11 cellular contexts compared by ENCODE assay signal in the genomic region with DNA sequence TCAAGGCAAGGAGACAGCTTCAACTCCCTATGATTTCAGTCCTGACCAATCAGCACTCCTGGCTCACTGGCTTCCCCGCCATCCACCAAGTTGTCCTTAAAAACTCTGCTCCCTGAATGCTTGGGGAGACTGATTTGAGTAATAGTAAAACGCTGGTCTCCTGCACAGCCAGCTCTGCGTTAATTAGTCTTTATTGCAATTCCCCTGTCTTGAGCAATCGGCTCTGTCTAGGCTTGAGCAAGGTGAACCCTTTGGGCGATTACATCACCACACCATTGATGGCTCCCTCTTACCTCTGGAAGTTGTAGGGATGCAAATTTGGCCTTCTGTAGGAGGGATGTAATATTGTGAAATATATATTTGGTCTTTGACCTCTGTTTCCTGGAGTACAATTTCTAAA. TPM values are rescaled to one million over a fixed set of nuclear protein-coding genes. Genes with fewer than 3 reads are reported as not detected.
DNase-seq lines count a peak whose midpoint lies in the region; ATAC-seq and TF ChIP-seq lines count a peak whose summit lies in the region.
"Had no signal": no experiment of that assay in that cellular context is flagged by ENCODE, and none has a peak within 500 bp of the region (broad histone marks: within the 10 kb centered on the region; RNA-seq: fewer than 3 reads in every experiment).

No MANE protein-coding gene starts in this region.

- H3K9me3 Mint-ChIP-seq in MCF 10A (ENCODE audit: unreplicated experiment), result no peaks in the 10 kb centered on the region

- H3K27me3 Mint-ChIP-seq in MCF 10A (ENCODE audit: insufficient read depth, unreplicated experiment), result no peaks in the 10 kb centered on the region

- H3K9me3 ChIP-seq in breast epithelium (no peaks in the 10 kb centered on the region), OCI-LY7 (ENCODE audit: low read length) (no peaks in the 10 kb centered on the region), esophagus (ENCODE audit: control insufficient read depth in 2 of 2, insufficient read depth in 1 of 2, low read depth in 1 of 2, low read length in 1 of 2) (no peaks in the 10 kb centered on the region), upper lobe of right lung (no peaks in the 10 kb centered on the region)
- H3K9me3 ChIP-seq: SK-N-SH had no signal

- H3K4me3 ChIP-seq in breast epithelium (no peak overlapping the region), OCI-LY7 (ENCODE audit: low read depth, low read length, poor library complexity, severe bottlenecking) (peak overlapping the region; percentile 79), esophagus (ENCODE audit: low read depth in 1 of 2, low read length in 2 of 2) (no peak overlapping the region), upper lobe of right lung (no peak overlapping the region)

- peaks cover 60% of the 10 kb centered on the region for H3K79me2 ChIP-seq in OCI-LY7 (ENCODE audit: insufficient read depth, low read depth, low read length)

- H2AFZ ChIP-seq in OCI-LY7 (ENCODE audit: low read length), result no peak overlapping the region

- H3K27ac ChIP-seq in breast epithelium (peak overlapping the region in 1 of 2 donors; percentile 83), OCI-LY7 (ENCODE audit: low read depth, low read length, poor library complexity, severe bottlenecking) (peak overlapping the region; percentile 90), esophagus (ENCODE audit: low read depth in 2 of 2, low read length in 1 of 2) (peak overlapping the region; percentile 26 to 77), upper lobe of right lung (no peak overlapping the region), caudate nucleus (ENCODE audit: low read depth, low read length) (no peak overlapping the region)

- no peak for TF ChIP-seq CTCF in MCF 10A (IDR thresholded peaks at IDR 0.05; ENCODE audit: unreplicated experiment)
- no peak for TF ChIP-seq CTCF in breast epithelium (IDR thresholded peaks at IDR 0.05)
- no peak for TF ChIP-seq CTCF in OCI-LY7 (conservative IDR thresholded peaks at IDR 0.05; ENCODE audit: low read length)
- no peak for TF ChIP-seq CTCF in upper lobe of right lung (IDR thresholded peaks at IDR 0.05)

- H3K4me1 Mint-ChIP-seq in MCF 10A (ENCODE audit: insufficient read depth, unreplicated experiment), result peaks cover 25% of the 10 kb centered on the region

- peak overlapping the region; percentile 99 for H3K4me2 ChIP-seq in OCI-LY7 (ENCODE audit: low read length)
- H3K4me2 ChIP-seq: SK-N-SH had no signal

- no peak overlapping the region for H3K4me3 Mint-ChIP-seq in MCF 10A (ENCODE audit: unreplicated experiment)

- H3K36me3 Mint-ChIP-seq in MCF 10A (ENCODE audit: insufficient read depth, unreplicated experiment), result peaks cover 5% of the 10 kb centered on the region

- peaks cover 7% of the 10 kb centered on the region; the same call in 1 of the 2 replicates for H4K20me1 ChIP-seq in OCI-LY7 (ENCODE audit: insufficient read depth, low read length)

- POLR2A ChIA-PET in MCF 10A (lab: Yijun Ruan, JAX), result interaction anchor here (0.6 to 2.0 kb wide), 7 partner anchors 11 to 69 kb away, joined by 3 to 9 read pairs (median 6); a partner anchor contains a TSS
- POLR2A ChIA-PET in OCI-LY7 (lab: Charles Lee), result no interaction called here

- peak; percentile 97 for DNase-seq in MCF 10A (ENCODE audit: unreplicated experiment)
- DNase-seq in breast epithelium (ENCODE audit: low spot score in 2 of 2), result no peak
- DNase-seq in OCI-LY7 (ENCODE audit: low spot score), result no peak
- peak; percentile 20 for DNase-seq in upper lobe of right lung
- no peak for DNase-seq in caudate nucleus (lab: John Stamatoyannopoulos, UW)
- DNase-seq in NCI-H82 (lab: John Stamatoyannopoulos, UW), result no peak
- DNase-seq in glomerular visceral epithelial cell (ENCODE audit: extremely low spot score), result no peak
- DNase-seq: NCI-H1092, SK-N-SH had no signal

- H3K36me3 ChIP-seq in breast epithelium, result no peaks in the 10 kb centered on the region
- H3K36me3 ChIP-seq in OCI-LY7 (ENCODE audit: insufficient read depth, low read length), result peaks cover 56% of the 10 kb centered on the region
- H3K36me3 ChIP-seq in esophagus (ENCODE audit: control insufficient read depth in 2 of 2, insufficient read depth in 2 of 2, low read length in 1 of 2), result peaks cover 0 to 3% of the 10 kb centered on the region in 2 donors
- H3K36me3 ChIP-seq in upper lobe of right lung, result no peaks in the 10 kb centered on the region

- BruUV-seq in MCF 10A (replicated peaks; lab: Mats Ljungman, UMichigan), result no TSS peak
- BruUV-seq in OCI-LY7 (replicated peaks; lab: Mats Ljungman, UMichigan), result TSS peak; percentile 6

- H3K27ac Mint-ChIP-seq in MCF 10A (ENCODE audit: low read depth, unreplicated experiment), result no peak overlapping the region

- 61 to 66% methylated on average over 5 of the region's 5 CpGs for WGBS in esophagus, 2 donors

- no peak for TF ChIP-seq POLR2A in breast epithelium (IDR thresholded peaks at IDR 0.05)

- H3K27me3 ChIP-seq in breast epithelium (no peaks in the 10 kb centered on the region), esophagus (ENCODE audit: control insufficient read depth in 1 of 2, insufficient read depth in 2 of 2, low read length in 2 of 2) (no peaks in the 10 kb centered on the region), upper lobe of right lung (no peaks in the 10 kb centered on the region)

- H3K4me1 ChIP-seq in breast epithelium (peaks cover 0 to 20% of the 10 kb centered on the region in 2 donors), OCI-LY7 (ENCODE audit: insufficient read depth, low read length, poor library complexity, severe bottlenecking) (peaks cover 77% of the 10 kb centered on the region), esophagus (ENCODE audit: control insufficient read depth in 2 of 2, insufficient read depth in 2 of 2, low read length in 1 of 2) (peaks cover 5 to 24% of the 10 kb centered on the region in 2 donors), upper lobe of right lung (peaks cover 10% of the 10 kb centered on the region)

- CTCF ChIA-PET in MCF 10A (lab: Yijun Ruan, JAX), result interaction anchor here (0.6 to 1.3 kb wide), 3 partner anchors 44 to 1001 kb away, joined by 3 read pairs; no protein-coding TSS in a partner anchor
- CTCF ChIA-PET in OCI-LY7 (lab: Charles Lee; ENCODE audit: unreplicated experiment), result interaction anchor here (0.9 kb wide), 1 partner anchor 9 kb away, joined by 3 read pairs; no protein-coding TSS in a partner anchor

- no peaks in the 10 kb centered on the region for H3K9me2 ChIP-seq in OCI-LY7 (ENCODE audit: insufficient read depth, low read length)
- H3K9me2 ChIP-seq: SK-N-SH had no signal

- no peak for ATAC-seq in upper lobe of right lung

- intact Hi-C loops in MCF 10A (cut with micrococcal nuclease) (no loop called here), breast epithelium (cut with DNase I; ENCODE audit: low total_unique reads) (no loop called here), OCI-LY7 (cut with micrococcal nuclease; ENCODE audit: unreplicated experiment) (no loop called here), upper lobe of right lung (cut with DNase I) (no loop called here)

RNA-seq across cellular contexts. Expression of a gene that starts 2.9 kb away (rescaled TPM):
- not detected in 2 replicates for total RNA-seq in MCF 10A (2022)
- 1 to 10 TPM in 1 of 3 donors, under 1 TPM in 1, not detected in 1; 0.33 to 1.0 TPM for total RNA-seq in breast epithelium
- 14.6 and 20.3 TPM in 2 replicates for total RNA-seq in OCI-LY7 (2014; rRNA removed; shearing (Covaris generic))
- 63.1 and 67.9 TPM in 2 replicates for total RNA-seq in OCI-LY7 (2022)
- polyA plus RNA-seq in esophagus, result under 1 TPM; 0.01 to 0.12 TPM
- total RNA-seq in upper lobe of right lung, result not detected
- total RNA-seq: dermis blood vessel endothelial cell had no signal
- polyA plus RNA-seq: SK-N-SH had no signal

RNA-seq across cellular contexts. Expression of a gene that starts 3.7 kb away (rescaled TPM):
- total RNA-seq in MCF 10A (2022) (not detected in 2 replicates), breast epithelium (10 to 100 TPM in 1 of 3 donors, 1 to 10 TPM in 1, not detected in 1; 8.6 to 35.4 TPM), OCI-LY7 (2022) (727 and 819 TPM in 2 replicates), upper lobe of right lung (5.2 TPM)
- 1,014 and 1,052 TPM in 2 replicates for total RNA-seq in OCI-LY7 (2014; rRNA removed; shearing (Covaris generic))
- polyA plus RNA-seq in esophagus, result under 1 TPM; 0.47 to 0.67 TPM
- total RNA-seq: dermis blood vessel endothelial cell had no signal
- polyA plus RNA-seq: SK-N-SH had no signal

RNA-seq across cellular contexts. Expression of a gene that starts 8.9 kb away (rescaled TPM):
- total RNA-seq in MCF 10A (2022) (2.3 and 3.1 TPM in 2 replicates), breast epithelium (1 to 10 TPM in 1 of 3 donors, under 1 TPM in 2; 0.32 to 1.3 (median 0.73) TPM), OCI-LY7 (2022) (4.6 and 5.9 TPM in 2 replicates), upper lobe of right lung (1.9 TPM)
- 4.4 and 4.6 TPM in 2 replicates for total RNA-seq in OCI-LY7 (2014; rRNA removed; shearing (Covaris generic))
- under 1 TPM; 0.41 to 0.48 TPM for polyA plus RNA-seq in esophagus

RNA-seq across cellular contexts. Expression of a gene that starts 17.9 kb away (rescaled TPM):
- total RNA-seq in MCF 10A (2022) (9.8 and 11.6 TPM in 2 replicates), breast epithelium (1 to 10 TPM in 2 of 3 donors, under 1 TPM in 1; 0.98 to 2.4 (median 2.2) TPM), OCI-LY7 (2022) (9.4 and 10.8 TPM in 2 replicates), upper lobe of right lung (4.5 TPM)
- total RNA-seq in OCI-LY7 (2014; rRNA removed; shearing (Covaris generic)), result 12.0 and 12.4 TPM in 2 replicates
- polyA plus RNA-seq in esophagus, result 1 to 10 TPM; 5.9 to 6.0 TPM

RNA-seq across cellular contexts. Expression of a gene that starts 44.4 kb away (rescaled TPM):
- total RNA-seq in MCF 10A (2022), result 104 and 108 TPM in 2 replicates
- 10 to 100 TPM; 86.3 to 95.4 (median 95.0) TPM for total RNA-seq in breast epithelium
- total RNA-seq in OCI-LY7 (2014; rRNA removed; shearing (Covaris generic)), result 64.3 and 73.6 TPM in 2 replicates
- total RNA-seq in OCI-LY7 (2022), result 97.8 and 113 TPM in 2 replicates
- 10 to 100 TPM; 37.4 to 53.6 TPM for polyA plus RNA-seq in esophagus
- 70.0 TPM for total RNA-seq in upper lobe of right lung

Comparison
In these comparisons a context has a peak if more than half of its experiments do, and no peak if none do; other contexts are left out.
1. DNase-seq: peak in MCF 10A (single experiment) and upper lobe of right lung (single experiment); none in breast epithelium (0 of 2), OCI-LY7 (single experiment), caudate nucleus (0 of 61), NCI-H82 (single experiment) and glomerular visceral epithelial cell (single experiment).
2. H3K27ac ChIP-seq: peak in OCI-LY7 (single experiment) and esophagus (2 of 2); none in upper lobe of right lung (single experiment) and caudate nucleus (single experiment).
3. RNA of a gene that starts 2.9 kb away (total RNA-seq): 14.6 to 67.9 TPM in OCI-LY7; 0.33 to 1.0 TPM in breast epithelium, not detected in upper lobe of right lung (single experiment) and not detected in MCF 10A; every median in the first group is over 4 times any median in the second.
4. RNA of a gene that starts 3.7 kb away (total RNA-seq): 727 to 1,052 TPM in OCI-LY7; 8.6 to 35.4 TPM in breast epithelium, 5.2 TPM in upper lobe of right lung (single experiment) and not detected in MCF 10A; every median in the first group is over 10 times any median in the second.